8 cellular contexts compared by ENCODE assay signal in genomic region chr1:16979475-16980327, GRCh38. TPM values are rescaled to one million over a fixed set of nuclear protein-coding genes. Genes with fewer than 3 reads are reported as not detected.
A peak's percentile ranks its signal among the peaks of the same experiment; 100 is the strongest.
DNase-seq lines count a peak whose midpoint lies in the region; ATAC-seq and FAIRE-seq lines count a peak whose summit lies in the region.

No MANE protein-coding gene starts in this region.

- H3K27ac Mint-ChIP-seq in activated naive CD8-positive, alpha-beta T cell treated with anti-CD3 and anti-CD28 coated beads for 36 hours, result no peak overlapping the region
- H3K27ac Mint-ChIP-seq in activated naive CD8-positive, alpha-beta T cell treated with anti-CD3 and anti-CD28 coated beads, Interleukin-2, amount 50 U/mL, for 24 hours, result no peak overlapping the region

- H3K18ac ChIP-seq in mesenchymal stem cell (ENCODE audit: low read depth in 1 of 2, low read length in 2 of 2), result peak overlapping the region; percentile 53 to 90

- H2BK12ac ChIP-seq in mesenchymal stem cell (ENCODE audit: low read length in 2 of 2), result peak overlapping the region in 1 of 2 experiments; percentile 32

- no peak overlapping the region for H2AFZ ChIP-seq in mesenchymal stem cell (ENCODE audit: low read depth, low read length)

- peak overlapping the region; percentile 79 to 98 for H3K4me3 ChIP-seq in mesenchymal stem cell (ENCODE audit: insufficient read depth in 1 of 2, low read depth in 1 of 2, low read length in 2 of 2)

- H2BK5ac ChIP-seq in mesenchymal stem cell (ENCODE audit: low read depth, low read length, poor library complexity, severe bottlenecking), result peak overlapping the region; percentile 46

- H4K91ac ChIP-seq in mesenchymal stem cell (ENCODE audit: low read length), result peak overlapping the region; percentile 78

- H3K9ac ChIP-seq in mesenchymal stem cell (ENCODE audit: low read length), result peak overlapping the region; percentile 94

- H3K79me1 ChIP-seq in mesenchymal stem cell (replicated peaks; ENCODE audit: low read length, poor library complexity, severe bottlenecking), result peaks cover 13% of the 10 kb centered on the region

- peaks cover 36 to 50% of the 10 kb centered on the region in 2 experiments for H3K36me3 ChIP-seq in mesenchymal stem cell (ENCODE audit: control insufficient read depth in 1 of 2, insufficient read depth in 2 of 2, low read depth in 1 of 2, low read length in 2 of 2)

- H2BK15ac ChIP-seq in mesenchymal stem cell (ENCODE audit: low read depth, poor library complexity, severe bottlenecking), result no peak overlapping the region

- H3K4ac ChIP-seq in mesenchymal stem cell (ENCODE audit: low read depth in 1 of 2, low read length in 2 of 2), result peak overlapping the region; percentile 80 to 90

- no peak for FAIRE-seq in urothelium cell line (lab: Jason Lieb, UNC)

- peak overlapping the region; percentile 21 for H4K8ac ChIP-seq in mesenchymal stem cell (ENCODE audit: low read length)

- DNase-seq in activated naive CD8-positive, alpha-beta T cell treated with anti-CD3 and anti-CD28 coated beads for 36 hours, result no peak
- no peak for DNase-seq in activated naive CD8-positive, alpha-beta T cell treated with anti-CD3 and anti-CD28 coated beads, Interleukin-2, amount 50 U/mL, for 24 hours
- DNase-seq in dermis blood vessel endothelial cell (peak; percentile 39), mesenchymal stem cell (peak; percentile 47), urothelium cell line (ENCODE audit: low spot score) (peak; percentile 48), NCI-H146 treated with DMSO at 0.1 percent for 48 hours (lab: John Stamatoyannopoulos, UW; ENCODE audit: unreplicated experiment) (no peak)

- H3K23ac ChIP-seq in mesenchymal stem cell (ENCODE audit: low read length in 2 of 2), result peak overlapping the region in 1 of 2 experiments; percentile 34

- peak overlapping the region; percentile 60 for H3K27ac ChIP-seq in mesenchymal stem cell (ENCODE audit: low read length, poor library complexity, severe bottlenecking)

- peaks cover 3% of the 10 kb centered on the region for H3K4me1 Mint-ChIP-seq in activated naive CD8-positive, alpha-beta T cell treated with anti-CD3 and anti-CD28 coated beads for 36 hours
- peaks cover 8% of the 10 kb centered on the region for H3K4me1 Mint-ChIP-seq in activated naive CD8-positive, alpha-beta T cell treated with anti-CD3 and anti-CD28 coated beads, Interleukin-2, amount 50 U/mL, for 24 hours

- H3K4me2 ChIP-seq in mesenchymal stem cell (ENCODE audit: low read length, poor library complexity, severe bottlenecking), result peak overlapping the region; percentile 76

- peak overlapping the region; percentile 43 for H2AK5ac ChIP-seq in mesenchymal stem cell (ENCODE audit: low read length, severe bottlenecking)

- WGBS in mesenchymal stem cell, result 5% methylated on average over 28 of the region's 44 CpGs

- H3K9me3 ChIP-seq in mesenchymal stem cell (ENCODE audit: control insufficient read depth, low read length), result no peaks in the 10 kb centered on the region

- no peaks in the 10 kb centered on the region for H3K27me3 ChIP-seq in mesenchymal stem cell (ENCODE audit: control insufficient read depth in 1 of 2, insufficient read depth in 1 of 2, low read length in 2 of 2)

- no peaks in the 10 kb centered on the region for H3K9me3 Mint-ChIP-seq in activated naive CD8-positive, alpha-beta T cell treated with anti-CD3 and anti-CD28 coated beads for 36 hours
- no peaks in the 10 kb centered on the region for H3K9me3 Mint-ChIP-seq in activated naive CD8-positive, alpha-beta T cell treated with anti-CD3 and anti-CD28 coated beads, Interleukin-2, amount 50 U/mL, for 24 hours

- H3K4me3 Mint-ChIP-seq in activated naive CD8-positive, alpha-beta T cell treated with anti-CD3 and anti-CD28 coated beads for 36 hours, result peak overlapping the region; percentile 40
- H3K4me3 Mint-ChIP-seq in activated naive CD8-positive, alpha-beta T cell treated with anti-CD3 and anti-CD28 coated beads, Interleukin-2, amount 50 U/mL, for 24 hours, result no peak overlapping the region

- H3K14ac ChIP-seq in mesenchymal stem cell (ENCODE audit: low read length in 2 of 2), result peak overlapping the region; percentile 0 to 71

- H3K27me3 Mint-ChIP-seq in activated naive CD8-positive, alpha-beta T cell treated with anti-CD3 and anti-CD28 coated beads for 36 hours, result peaks cover 32% of the 10 kb centered on the region
- peaks cover 24% of the 10 kb centered on the region for H3K27me3 Mint-ChIP-seq in activated naive CD8-positive, alpha-beta T cell treated with anti-CD3 and anti-CD28 coated beads, Interleukin-2, amount 50 U/mL, for 24 hours

- H3K4me1 ChIP-seq in mesenchymal stem cell (ENCODE audit: control insufficient read depth, insufficient read depth, low read depth, low read length), result peaks cover 51% of the 10 kb centered on the region

- no peaks in the 10 kb centered on the region for H3K36me3 Mint-ChIP-seq in activated naive CD8-positive, alpha-beta T cell treated with anti-CD3 and anti-CD28 coated beads for 36 hours
- no peaks in the 10 kb centered on the region for H3K36me3 Mint-ChIP-seq in activated naive CD8-positive, alpha-beta T cell treated with anti-CD3 and anti-CD28 coated beads, Interleukin-2, amount 50 U/mL, for 24 hours (ENCODE audit: low read depth)

- ATAC-seq in activated naive CD8-positive, alpha-beta T cell treated with anti-CD3 and anti-CD28 coated beads, Interleukin-2, amount 50 U/mL, for 24 hours, result no peak
- no peak for ATAC-seq in GM21825 (IDR thresholded peaks at IDR 0.05; ENCODE audit: unreplicated experiment)
- ATAC-seq in GM21526 (IDR thresholded peaks at IDR 0.05; ENCODE audit: low FRiP score, unreplicated experiment), result no peak

- H2BK120ac ChIP-seq in mesenchymal stem cell (ENCODE audit: low read depth, low read length), result peak overlapping the region; percentile 95

RNA-seq across cellular contexts. Expression of gene MFAP2, which starts 0.7 kb away (rescaled TPM):
- not detected for total RNA-seq in activated naive CD8-positive, alpha-beta T cell treated with anti-CD3 and anti-CD28 coated beads for 36 hours
- total RNA-seq in dermis blood vessel endothelial cell, result 8.9 and 24.5 TPM in 2 replicates
- 167 TPM for polyA plus RNA-seq in mesenchymal stem cell (2013, experiment 1 of 2)
- 167 TPM for polyA plus RNA-seq in mesenchymal stem cell (2013, experiment 2 of 2)

RNA-seq across cellular contexts. Expression of gene ATP13A2, which starts 32.0 kb away (rescaled TPM):
- total RNA-seq in activated naive CD8-positive, alpha-beta T cell treated with anti-CD3 and anti-CD28 coated beads for 36 hours, result 10 to 100 TPM; 24.3 to 26.8 TPM
- 72.3 and 102 TPM in 2 replicates for total RNA-seq in dermis blood vessel endothelial cell
- polyA plus RNA-seq in mesenchymal stem cell (2013, experiment 1 of 2), result 27.8 TPM
- 27.3 TPM for polyA plus RNA-seq in mesenchymal stem cell (2013, experiment 2 of 2)

RNA-seq across cellular contexts. Expression of gene CROCC, which starts 58.0 kb away (rescaled TPM):
- 10 to 100 TPM; 24.7 to 26.3 TPM for total RNA-seq in activated naive CD8-positive, alpha-beta T cell treated with anti-CD3 and anti-CD28 coated beads for 36 hours
- total RNA-seq in dermis blood vessel endothelial cell, result 19.7 and 20.6 TPM in 2 replicates
- polyA plus RNA-seq in mesenchymal stem cell (2013, experiment 1 of 2), result 7.4 TPM
- 6.9 TPM for polyA plus RNA-seq in mesenchymal stem cell (2013, experiment 2 of 2)

Comparison
In these comparisons a context has a peak if more than half of its experiments do, and no peak if none do; other contexts are left out.
1. DNase-seq: peak in dermis blood vessel endothelial cell (single experiment), mesenchymal stem cell (single experiment) and urothelium cell line (single experiment); none in activated naive CD8-positive, alpha-beta T cell treated with anti-CD3 and anti-CD28 coated beads for 36 hours (single experiment), activated naive CD8-positive, alpha-beta T cell treated with anti-CD3 and anti-CD28 coated beads, Interleukin-2, amount 50 U/mL, for 24 hours (single experiment) and NCI-H146 treated with DMSO at 0.1 percent for 48 hours (single experiment).